Comparison of ENCODE assay signal across 26 cellular contexts in genomic region chr16:77858060-77858459, GRCh38.
"Had no signal": no experiment of that assay in that cellular context is flagged by ENCODE, and none has a peak within 500 bp of the region (broad histone marks: within the 10 kb centered on the region; RNA-seq: fewer than 3 reads in every experiment).

No MANE protein-coding gene starts in this region.

- H3K27ac Mint-ChIP-seq: naive thymus-derived CD8-positive, alpha-beta T cell; nephron; stimulated activated naive B cell treated with anti-CD40 and anti-IgM and Interleukin-4, amounts not matched to agents 10 μg/mL and 1 μg/mL and 100 μg/mL, for 72 hours had no signal

- H3K4me3 Mint-ChIP-seq: naive thymus-derived CD8-positive, alpha-beta T cell; nephron; neural crest cell; stimulated activated naive B cell treated with anti-CD40 and anti-IgM and Interleukin-4, amounts not matched to agents 10 μg/mL and 1 μg/mL and 100 μg/mL, for 72 hours had no signal

- H3K9me3 Mint-ChIP-seq: naive thymus-derived CD8-positive, alpha-beta T cell; nephron; neural crest cell; stimulated activated naive B cell treated with anti-CD40 and anti-IgM and Interleukin-4, amounts not matched to agents 10 μg/mL and 1 μg/mL and 100 μg/mL, for 72 hours had no signal

- H3K27ac ChIP-seq: hepatocyte, lower lobe of right lung, neutrophil, parathyroid adenoma, psoas muscle, skin epidermis, stomach, thoracic aorta, tibial artery, upper lobe of right lung had no signal

- H3K4me2 ChIP-seq: hepatocyte had no signal

- FAIRE-seq: urothelium cell line had no signal

- ATAC-seq: lower lobe of right lung; naive thymus-derived CD8-positive, alpha-beta T cell; psoas muscle; sciatic nerve; stimulated activated naive B cell treated with anti-CD40 and anti-IgM and Interleukin-4, amounts not matched to agents 10 μg/mL and 1 μg/mL and 100 μg/mL, for 72 hours; stimulated activated naive CD8-positive, alpha-beta T cell treated with anti-CD3 and anti-CD28 coated beads, Interleukin-15, Interleukin-2, amounts not matched to agents 100 U/mL and 50 U/mL, for 24 hours; upper lobe of right lung had no signal

- H3K4me1 Mint-ChIP-seq: naive thymus-derived CD8-positive, alpha-beta T cell; nephron; stimulated activated naive B cell treated with anti-CD40 and anti-IgM and Interleukin-4, amounts not matched to agents 10 μg/mL and 1 μg/mL and 100 μg/mL, for 72 hours had no signal

- H3K27me3 Mint-ChIP-seq: stimulated activated naive B cell treated with anti-CD40 and anti-IgM and Interleukin-4, amounts not matched to agents 10 μg/mL and 1 μg/mL and 100 μg/mL, for 72 hours had no signal

- H3K36me3 ChIP-seq: lower lobe of right lung, neutrophil, stomach, thoracic aorta, upper lobe of right lung had no signal

- H3K79me2 ChIP-seq: hepatocyte, parathyroid adenoma had no signal

- H3K27me3 ChIP-seq: hepatocyte, tibial artery, upper lobe of right lung had no signal

- DNase-seq: islet precursor cell; lower lobe of right lung; mammary epithelial cell; mesenchymal stem cell; naive thymus-derived CD8-positive, alpha-beta T cell; occipital lobe; psoas muscle; stimulated activated CD4-positive, alpha-beta T cell treated with anti-CD3 and anti-CD28 coated beads, Interleukin-12 subunit alpha, Interleukin-12 subunit beta, amount 100 ng/mL, for 4 hours; stimulated activated CD4-positive, alpha-beta T cell treated with anti-CD3 and anti-CD28 coated beads, Interleukin-15, amount 100 ng/mL, for 24 hours; stimulated activated CD4-positive, alpha-beta T cell treated with anti-CD3 and anti-CD28 coated beads, Interleukin-2, amount 100 ng/mL, for 24 hours; stimulated activated CD4-positive, alpha-beta T cell treated with anti-CD3 and anti-CD28 coated beads, Interleukin-4, amount 100 ng/mL, for 1 hour; stimulated activated naive B cell treated with anti-CD40 and anti-IgM and Interleukin-4, amounts not matched to agents 10 μg/mL and 1 μg/mL and 100 μg/mL, for 72 hours; stimulated activated naive CD8-positive, alpha-beta T cell treated with anti-CD3 and anti-CD28 coated beads, Interleukin-15, Interleukin-2, amounts not matched to agents 100 U/mL and 50 U/mL, for 24 hours; stomach; tibial artery; trophoblast cell; upper lobe of right lung had no signal

- H3K4me3 ChIP-seq: hepatocyte, lower lobe of right lung, psoas muscle, skin epidermis, stomach, thoracic aorta, tibial artery, upper lobe of right lung had no signal

- H2AFZ ChIP-seq: hepatocyte, parathyroid adenoma had no signal

- H3K4me1 ChIP-seq: lower lobe of right lung, parathyroid adenoma, psoas muscle, stomach, upper lobe of right lung had no signal

- H3K9me3 ChIP-seq: lower lobe of right lung, neutrophil, psoas muscle, stomach, thoracic aorta, tibial artery, upper lobe of right lung had no signal

- H3K36me3 Mint-ChIP-seq: naive thymus-derived CD8-positive, alpha-beta T cell; stimulated activated naive B cell treated with anti-CD40 and anti-IgM and Interleukin-4, amounts not matched to agents 10 μg/mL and 1 μg/mL and 100 μg/mL, for 72 hours had no signal

- H3K9ac ChIP-seq: parathyroid adenoma had no signal
